ENCODE assay signal across 17 cellular contexts in genomic region chr5:157469687-157470086, GRCh38. TPM values are rescaled to one million over a fixed set of nuclear protein-coding genes. Genes with fewer than 3 reads are reported as not detected.
DNase-seq lines count a peak whose midpoint lies in the region; ATAC-seq and TF ChIP-seq lines count a peak whose summit lies in the region.
"Had no signal": no experiment of that assay in that cellular context is flagged by ENCODE, and none has a peak within 500 bp of the region (broad histone marks: within the 10 kb centered on the region; RNA-seq: fewer than 3 reads in every experiment).

No MANE protein-coding gene starts in this region.

- peak; percentile 28 for DNase-seq in activated effector memory CD4-positive, alpha-beta T cell treated with anti-CD3 and anti-CD28 coated beads, Interleukin-2, amount 50 U/mL, for 16 hours
- no peak for DNase-seq in activated effector memory CD4-positive, alpha-beta T cell treated with Interleukin-2 at 50 U/mL for 16 hours
- DNase-seq in activated T-helper 1 cell treated with anti-CD3 and anti-CD28 coated beads, Interleukin-12 subunit alpha, Interleukin-12 subunit beta, Interleukin-2, Interleukin-4 antibody, amounts not matched to agents 30 ng/mL and 10 ng/mL and 1 ng/mL, durations not matched to agents 14 hours and 24 hours and 36 hours (ENCODE audit: low spot score), result no peak
- DNase-seq in osteoblast (ENCODE audit: insufficient read length, low spot score, missing footprints) (no peak), midbrain (lab: John Stamatoyannopoulos, UW) (no peak), immature natural killer cell (no peak), OCI-M1 (lab: John Stamatoyannopoulos, UW) (no peak)
- DNase-seq: AML-193; Calu3; CD4-positive, alpha-beta T cell; DND-41; HFFc6; KG1; NCI-H1048; SHP77 treated with DMSO at 0.1 percent for 48 hours had no signal

- no peak overlapping the region for H3K4me3 ChIP-seq in osteoblast (ENCODE audit: insufficient read depth, low read length)

- H3K36me3 Mint-ChIP-seq in activated T-helper 1 cell treated with anti-CD3 and anti-CD28 coated beads, Interleukin-12 subunit alpha, Interleukin-12 subunit beta, Interleukin-2, Interleukin-4 antibody, amounts not matched to agents 30 ng/mL and 10 ng/mL and 1 ng/mL, durations not matched to agents 14 hours and 24 hours and 36 hours (ENCODE audit: low read depth), result peaks cover 41% of the 10 kb centered on the region
- no peaks in the 10 kb centered on the region for H3K36me3 Mint-ChIP-seq in immature natural killer cell

- no peaks in the 10 kb centered on the region for H4K20me1 ChIP-seq in osteoblast (ENCODE audit: insufficient read depth, low read length)

- H3K4me1 Mint-ChIP-seq in activated T-helper 1 cell treated with anti-CD3 and anti-CD28 coated beads, Interleukin-12 subunit alpha, Interleukin-12 subunit beta, Interleukin-2, Interleukin-4 antibody, amounts not matched to agents 30 ng/mL and 10 ng/mL and 1 ng/mL, durations not matched to agents 14 hours and 24 hours and 36 hours (ENCODE audit: low read depth), result peaks cover 41% of the 10 kb centered on the region
- H3K4me1 Mint-ChIP-seq in immature natural killer cell, result no peaks in the 10 kb centered on the region

- no peak for TF ChIP-seq CTCF in osteoblast (IDR thresholded peaks at IDR 0.05; ENCODE audit: extremely low read depth, low read depth, low read length)

- no peaks in the 10 kb centered on the region for H3K36me3 ChIP-seq in osteoblast (ENCODE audit: insufficient read depth, low read length)

- intact Hi-C loops in activated T-helper 1 cell treated with anti-CD3 and anti-CD28 coated beads, Interleukin-12 subunit alpha, Interleukin-12 subunit beta, Interleukin-2, Interleukin-4 antibody, amounts not matched to agents 30 ng/mL and 10 ng/mL and 1 ng/mL, durations not matched to agents 14 hours and 24 hours and 36 hours (cut with micrococcal nuclease), result loop anchor here (10.0 kb wide), 1 partner anchor 295 kb away; no protein-coding TSS in a partner anchor

- no peaks in the 10 kb centered on the region for H3K9me3 Mint-ChIP-seq in activated T-helper 1 cell treated with anti-CD3 and anti-CD28 coated beads, Interleukin-12 subunit alpha, Interleukin-12 subunit beta, Interleukin-2, Interleukin-4 antibody, amounts not matched to agents 30 ng/mL and 10 ng/mL and 1 ng/mL, durations not matched to agents 14 hours and 24 hours and 36 hours
- H3K9me3 Mint-ChIP-seq in immature natural killer cell, result no peaks in the 10 kb centered on the region
- H3K9me3 Mint-ChIP-seq: CD4-positive, alpha-beta T cell; HFFc6 had no signal

- H3K27me3 ChIP-seq in osteoblast (ENCODE audit: insufficient read depth, low read length), result no peaks in the 10 kb centered on the region

- peak overlapping the region; percentile 2 for H3K4me2 ChIP-seq in osteoblast (ENCODE audit: insufficient read depth, low read length)

- H3K27me3 Mint-ChIP-seq in activated T-helper 1 cell treated with anti-CD3 and anti-CD28 coated beads, Interleukin-12 subunit alpha, Interleukin-12 subunit beta, Interleukin-2, Interleukin-4 antibody, amounts not matched to agents 30 ng/mL and 10 ng/mL and 1 ng/mL, durations not matched to agents 14 hours and 24 hours and 36 hours (ENCODE audit: insufficient read depth), result no peaks in the 10 kb centered on the region
- peaks cover 0 to 3% (median 0%) of the 10 kb centered on the region in 3 donors for H3K27me3 Mint-ChIP-seq in immature natural killer cell (ENCODE audit: low read depth in 3 of 3)
- H3K27me3 Mint-ChIP-seq: CD4-positive, alpha-beta T cell had no signal

- H3K79me2 ChIP-seq in osteoblast (ENCODE audit: insufficient read depth, low read length), result no peaks in the 10 kb centered on the region

- H3K4me1 ChIP-seq in osteoblast (ENCODE audit: insufficient read depth, low read length), result peaks cover 17% of the 10 kb centered on the region

- no peak for ATAC-seq in GM21526 (IDR thresholded peaks at IDR 0.05; ENCODE audit: low FRiP score, unreplicated experiment)

- no peaks in the 10 kb centered on the region for H3K9me3 ChIP-seq in osteoblast (ENCODE audit: low read depth, low read length)

- peak overlapping the region; percentile 4 for H2AFZ ChIP-seq in osteoblast (ENCODE audit: low read length)

- H3K27ac Mint-ChIP-seq in activated T-helper 1 cell treated with anti-CD3 and anti-CD28 coated beads, Interleukin-12 subunit alpha, Interleukin-12 subunit beta, Interleukin-2, Interleukin-4 antibody, amounts not matched to agents 30 ng/mL and 10 ng/mL and 1 ng/mL, durations not matched to agents 14 hours and 24 hours and 36 hours, result peak overlapping the region; percentile 48
- no peak overlapping the region for H3K27ac Mint-ChIP-seq in immature natural killer cell
- H3K27ac Mint-ChIP-seq: CD4-positive, alpha-beta T cell; HFFc6 had no signal

- H3K27ac ChIP-seq in osteoblast (ENCODE audit: low read depth, low read length), result no peak overlapping the region

- H3K4me3 Mint-ChIP-seq in activated T-helper 1 cell treated with anti-CD3 and anti-CD28 coated beads, Interleukin-12 subunit alpha, Interleukin-12 subunit beta, Interleukin-2, Interleukin-4 antibody, amounts not matched to agents 30 ng/mL and 10 ng/mL and 1 ng/mL, durations not matched to agents 14 hours and 24 hours and 36 hours, result no peak overlapping the region
- no peak overlapping the region for H3K4me3 Mint-ChIP-seq in immature natural killer cell
- H3K4me3 Mint-ChIP-seq: CD4-positive, alpha-beta T cell; HFFc6 had no signal

RNA-seq across cellular contexts. Expression of gene NIPAL4, which starts 9.7 kb away (rescaled TPM):
- total RNA-seq in activated T-helper 1 cell treated with anti-CD3 and anti-CD28 coated beads, Interleukin-12 subunit alpha, Interleukin-12 subunit beta, Interleukin-2, Interleukin-4 antibody, amounts not matched to agents 30 ng/mL and 10 ng/mL and 1 ng/mL, durations not matched to agents 14 hours and 24 hours and 36 hours, result 2.2 and 2.3 TPM in 2 replicates
- total RNA-seq in osteoblast, result 0.36 TPM in 1 of 2 replicates, not detected in the other
- polyA plus RNA-seq in immature natural killer cell, result not detected
- total RNA-seq: H4 had no signal
